8 cellular contexts compared by ENCODE assay signal in the genomic region with DNA sequence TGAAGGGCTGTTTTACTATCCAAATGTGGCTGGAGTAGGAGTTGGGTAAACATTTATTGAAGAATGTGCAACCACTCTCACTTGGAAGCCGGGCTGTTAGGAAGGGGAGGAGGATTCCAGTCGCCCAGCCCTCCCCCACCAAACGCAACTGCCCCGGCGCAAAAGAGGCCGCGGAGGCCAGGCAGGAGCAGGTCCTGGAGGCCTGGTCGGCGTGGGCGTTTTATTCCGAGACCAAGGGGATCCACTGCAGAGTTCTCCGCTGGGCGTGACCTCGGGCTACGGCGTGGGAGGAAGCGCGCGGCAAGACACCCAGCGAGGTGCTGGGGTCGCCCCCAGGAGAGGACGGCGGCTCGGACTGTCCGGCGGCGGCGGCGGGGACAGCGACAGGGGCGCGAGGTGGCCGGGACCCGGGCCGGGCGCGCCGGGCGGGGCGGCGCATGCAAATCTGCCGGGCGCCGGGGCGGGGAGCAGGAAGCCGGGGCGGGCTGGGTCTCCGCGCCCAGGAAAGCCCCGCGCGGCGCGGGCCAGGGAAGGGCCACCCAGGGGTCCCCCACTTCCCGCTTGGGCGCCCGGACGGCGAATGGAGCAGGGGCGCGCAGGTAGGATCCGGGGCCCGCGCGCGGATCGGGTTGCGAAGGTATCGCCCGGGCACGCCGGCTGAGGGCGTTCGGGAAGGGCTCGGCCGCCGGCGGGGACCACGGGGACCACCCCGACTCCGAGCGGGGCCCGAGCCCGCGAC. TPM values are rescaled to one million over a fixed set of nuclear protein-coding genes. Genes with fewer than 3 reads are reported as not detected.
DNase-seq lines count a peak whose midpoint lies in the region; ATAC-seq and TF ChIP-seq lines count a peak whose summit lies in the region.

A gene (plus strand): TSS at position 553 of the 739 bp plus-strand sequence. CDS start 26,230 bp downstream, outside the sequence.

- TF ChIP-seq POLR2A in NB4 (IDR thresholded peaks at IDR 0.05; ENCODE audit: extremely low read depth, insufficient read length), result no peak
- no peak for TF ChIP-seq POLR2A in erythroblast (IDR thresholded peaks at IDR 0.05; ENCODE audit: low read length)

- POLR2A ChIA-PET in CD8-positive, alpha-beta memory T cell (lab: Charles Lee), result no interaction called here

- H3K27me3 Mint-ChIP-seq in CD8-positive, alpha-beta memory T cell, result peaks cover 0 to 3% of the 10 kb centered on the region in 2 donors
- H3K27me3 Mint-ChIP-seq in naive B cell, result no peaks in the 10 kb centered on the region

- H3K36me3 ChIP-seq in CD8-positive, alpha-beta memory T cell (ENCODE audit: insufficient read depth, low read length), result no peaks in the 10 kb centered on the region

- no peak for TF ChIP-seq CTCF in NB4 (IDR thresholded peaks at IDR 0.05; ENCODE audit: low read depth, low read length)

- H3K36me3 Mint-ChIP-seq in CD8-positive, alpha-beta memory T cell, result peaks cover 0 to 15% (median 0%) of the 10 kb centered on the region in 3 donors
- peaks cover 25 to 27% of the 10 kb centered on the region in 2 donors for H3K36me3 Mint-ChIP-seq in naive B cell

- peaks cover 48% of the 10 kb centered on the region for H3K4me1 ChIP-seq in CD8-positive, alpha-beta memory T cell (ENCODE audit: insufficient read depth, low read length)

- CTCF ChIA-PET in CD8-positive, alpha-beta memory T cell (lab: Charles Lee), result no interaction called here

- H3K9me3 ChIP-seq in CD8-positive, alpha-beta memory T cell (ENCODE audit: low read length), result no peaks in the 10 kb centered on the region

- H3K4me3 Mint-ChIP-seq in CD8-positive, alpha-beta memory T cell, result peak within 1 kb of the TSS; percentile 86 to 96 (median 95)
- H3K4me3 Mint-ChIP-seq in naive B cell, result peak within 1 kb of the TSS; percentile 96 to 100 (median 99)

- H3K9me3 Mint-ChIP-seq in CD8-positive, alpha-beta memory T cell, result no peaks in the 10 kb centered on the region
- H3K9me3 Mint-ChIP-seq in naive B cell, result no peaks in the 10 kb centered on the region

- H3K27me3 ChIP-seq in CD8-positive, alpha-beta memory T cell (ENCODE audit: insufficient read depth, low read length, poor library complexity, severe bottlenecking), result no peaks in the 10 kb centered on the region

- peak; percentile 50 to 71 (median 65) for DNase-seq in CD8-positive, alpha-beta memory T cell
- DNase-seq in NB4 (ENCODE audit: low read depth), result peak; percentile 73
- peak; percentile 91 for DNase-seq in activated CD8-positive, alpha-beta memory T cell treated with anti-CD3 and anti-CD28 coated beads, Interleukin-2, amount 50 U/mL, for 48 hours
- peak; percentile 29 to 42 for DNase-seq in erythroblast (lab: John Stamatoyannopoulos, UW)
- peak; percentile 80 for DNase-seq in naive B cell
- DNase-seq in stimulated activated naive CD4-positive, alpha-beta T cell treated with Interleukin-2 at 50 U/mL for 16 hours (lab: John Stamatoyannopoulos, UW), result peak; percentile 63
- no peak for DNase-seq in COR-L47 (lab: John Stamatoyannopoulos, UW)

- peaks cover 42 to 51% (median 51%) of the 10 kb centered on the region in 3 donors for H3K4me1 Mint-ChIP-seq in CD8-positive, alpha-beta memory T cell
- H3K4me1 Mint-ChIP-seq in naive B cell, result peaks cover 43 to 84% (median 68%) of the 10 kb centered on the region in 3 donors

- peak within 1 kb of the TSS; percentile 92 for H3K4me3 ChIP-seq in CD8-positive, alpha-beta memory T cell (ENCODE audit: low read length)
- peak within 1 kb of the TSS; percentile 68 for H3K4me3 ChIP-seq in NB4 (ENCODE audit: low read depth, low read length)

- ATAC-seq in GM21723 (IDR thresholded peaks at IDR 0.05; ENCODE audit: unreplicated experiment) (peak; percentile 65), naive B cell (ENCODE audit: low read depth in 2 of 2) (peak; percentile 78)

- peak within 1 kb of the TSS; percentile 89 for H3K27ac ChIP-seq in CD8-positive, alpha-beta memory T cell (ENCODE audit: low read depth, low read length)

- peak within 1 kb of the TSS; percentile 86 to 100 (median 99) for H3K27ac Mint-ChIP-seq in CD8-positive, alpha-beta memory T cell
- peak within 1 kb of the TSS; percentile 95 to 99 (median 98) for H3K27ac Mint-ChIP-seq in naive B cell

RNA-seq across cellular contexts. Expression of the gene that starts here (rescaled TPM):
- total RNA-seq in CD8-positive, alpha-beta memory T cell, result 100 to 1,000 TPM; 140 to 142 TPM
- polyA plus RNA-seq in CD8-positive, alpha-beta memory T cell, result 41.6 TPM
- polyA plus RNA-seq in naive B cell (ENCODE audit: low read depth in 6 of 6), result 1,000 to 10,000 TPM in 1 of 6 donors, 100 to 1,000 TPM in 5; 355 to 1,202 (median 525) TPM
